In genomic region chr10:59625842-59626522, GRCh38 we compare ENCODE assay signal across 8 cellular contexts.
DNase-seq lines count a peak whose midpoint lies in the region; ATAC-seq and TF ChIP-seq lines count a peak whose summit lies in the region.

No MANE protein-coding gene starts in this region.

- peak; percentile 41 for DNase-seq in DMS79 (lab: John Stamatoyannopoulos, UW)
- peak; percentile 35 for DNase-seq in NCI-H526 treated with DMSO at 0.1 percent for 48 hours (lab: John Stamatoyannopoulos, UW)
- DNase-seq in activated T-cell treated with anti-CD3 and anti-CD28 coated beads for 4 hours = peak; percentile 15
- peak; percentile 92 for DNase-seq in fibroblast of the aortic adventitia (ENCODE audit: low read depth)
- peak; percentile 33 for DNase-seq in neural crest cell (ENCODE audit: low read depth, low spot score)
- DNase-seq in T-helper 9 cell = no peak

- H3K27ac Mint-ChIP-seq in neural crest cell (ENCODE audit: unreplicated experiment) = no peak overlapping the region

- TF ChIP-seq CTCF in fibroblast of the aortic adventitia (IDR thresholded peaks at IDR 0.05; ENCODE audit: insufficient read depth, low read length) (peak; percentile 72), neural crest cell (conservative IDR thresholded peaks at IDR 0.05) (peak; percentile 91)

- H3K4me3 ChIP-seq in fibroblast of the aortic adventitia (ENCODE audit: low read depth, low read length) = no peak overlapping the region

- H3K4me3 Mint-ChIP-seq in neural crest cell = no peak overlapping the region

- no peaks in the 10 kb centered on the region for H3K27me3 Mint-ChIP-seq in neural crest cell (ENCODE audit: low read depth)

- ATAC-seq in GM19455 (IDR thresholded peaks at IDR 0.05; ENCODE audit: unreplicated experiment) = peak; percentile 82
- ATAC-seq in HG03469 (IDR thresholded peaks at IDR 0.05; ENCODE audit: unreplicated experiment) = peak; percentile 84

- H3K36me3 Mint-ChIP-seq in neural crest cell (ENCODE audit: low read depth) = no peaks in the 10 kb centered on the region

- H3K4me1 Mint-ChIP-seq in neural crest cell = peaks cover 5% of the 10 kb centered on the region

- no peaks in the 10 kb centered on the region for H3K9me3 Mint-ChIP-seq in neural crest cell
